In genomic region chr5:134092875-134093274, GRCh38 we compare ENCODE assay signal across 11 cellular contexts. TPM values are rescaled to one million over a fixed set of nuclear protein-coding genes. Genes with fewer than 3 reads are reported as not detected.
DNase-seq lines count a peak whose midpoint lies in the region; ATAC-seq and TF ChIP-seq lines count a peak whose summit lies in the region.
"Had no signal": no experiment of that assay in that cellular context is flagged by ENCODE, and none has a peak within 500 bp of the region (broad histone marks: within the 10 kb centered on the region; RNA-seq: fewer than 3 reads in every experiment).

No MANE protein-coding gene starts in this region.

- peaks cover 0 to 3% (median 0%) of the 10 kb centered on the region in 3 donors for H3K27me3 ChIP-seq in psoas muscle (ENCODE audit: insufficient read depth in 3 of 3, low read length in 2 of 3)
- H3K27me3 ChIP-seq: neural progenitor cell, suprapubic skin had no signal

- 57 to 94% (median 86%) methylated on average over 1 of the region's 1 CpG for WGBS in psoas muscle, 3 donors

- no peaks in the 10 kb centered on the region for H3K36me3 ChIP-seq in psoas muscle (ENCODE audit: insufficient read depth in 1 of 2, low read depth in 1 of 2)
- H3K36me3 ChIP-seq: neural progenitor cell, suprapubic skin had no signal

- no peaks in the 10 kb centered on the region for H3K4me1 ChIP-seq in psoas muscle
- H3K4me1 ChIP-seq: suprapubic skin had no signal

- TF ChIP-seq CTCF in psoas muscle (IDR thresholded peaks at IDR 0.05), result no peak

- DNase-seq in NCI-H82 (lab: John Stamatoyannopoulos, UW) (peak; percentile 37), NCI-H82 treated with DMSO at 0.1 percent for 48 hours (lab: John Stamatoyannopoulos, UW; ENCODE audit: unreplicated experiment) (no peak), NCI-H128 (lab: John Stamatoyannopoulos, UW; ENCODE audit: unreplicated experiment) (peak; percentile 1), astrocyte of the hippocampus (ENCODE audit: low read depth, low spot score) (peak; percentile 49), psoas muscle (no peak), SKM-1 treated with dmso at 0.1 percent for 144 hours (lab: John Stamatoyannopoulos, UW; ENCODE audit: unreplicated experiment) (no peak)
- DNase-seq: NCI-H1694 treated with DMSO at 0.1 percent for 48 hours had no signal

- no peak overlapping the region for H3K4me3 ChIP-seq in psoas muscle
- H3K4me3 ChIP-seq: neural progenitor cell, suprapubic skin had no signal

- intact Hi-C loops in psoas muscle (cut with DNase I), result no loop called here

- H3K27ac ChIP-seq in psoas muscle, result no peak overlapping the region
- H3K27ac ChIP-seq: neural progenitor cell, suprapubic skin had no signal

- H3K9me3 ChIP-seq in psoas muscle, result no peaks in the 10 kb centered on the region
- H3K9me3 ChIP-seq: suprapubic skin had no signal

- ATAC-seq in psoas muscle (peak; percentile 67 to 77 (median 74)), GM18498 (IDR thresholded peaks at IDR 0.05; ENCODE audit: unreplicated experiment) (no peak), GM18870 (IDR thresholded peaks at IDR 0.05; ENCODE audit: unreplicated experiment) (no peak)

RNA-seq across cellular contexts. Expression of gene TCF7, which starts 21.6 kb away (rescaled TPM):
- total RNA-seq in psoas muscle, result 1 to 10 TPM in 2 of 4 donors, under 1 TPM in 2; 0.74 to 2.0 (median 1.0) TPM
- 1 to 10 TPM in 2 of 3 donors, under 1 TPM in 1; 0.24 to 2.6 (median 1.0) TPM for polyA plus RNA-seq in psoas muscle

Comparison
In these comparisons a context has a peak if more than half of its experiments do, and no peak if none do; other contexts are left out.
1. DNase-seq: peak in NCI-H82 (single experiment), NCI-H128 (single experiment) and astrocyte of the hippocampus (single experiment); none in NCI-H82 treated with DMSO at 0.1 percent for 48 hours (single experiment), psoas muscle (0 of 2) and SKM-1 treated with dmso at 0.1 percent for 144 hours (single experiment).
2. ATAC-seq: peak in psoas muscle (4 of 4); none in GM18498 (single experiment) and GM18870 (single experiment).